Comparison of ENCODE assay signal across 15 cellular contexts in genomic region chr15:25054329-25054728, GRCh38.
DNase-seq lines count a peak whose midpoint lies in the region; ATAC-seq and TF ChIP-seq lines count a peak whose summit lies in the region.
"Had no signal": no experiment of that assay in that cellular context is flagged by ENCODE, and none has a peak within 500 bp of the region (broad histone marks: within the 10 kb centered on the region; RNA-seq: fewer than 3 reads in every experiment).

No MANE protein-coding gene starts in this region.

- peaks cover 1% of the 10 kb centered on the region for H3K4me1 Mint-ChIP-seq in glutamatergic neuron (ENCODE audit: low read depth, unreplicated experiment)

- H3K9ac ChIP-seq in BLaER1 treated with 17β-estradiol and CSF1 and Interleukin-3, amounts not matched to agents 10 nM and 100 nM = no peak overlapping the region

- peak overlapping the region in 6 of 10 experiments; percentile 33 to 51 (median 38); a peak in 9 of 20 replicates for H3K4me3 ChIP-seq in BLaER1 treated with 17β-estradiol and CSF1 and Interleukin-3, amounts not matched to agents 10 nM and 100 nM
- H3K4me3 ChIP-seq in spleen (peak overlapping the region in 1 of 8 donors; percentile 42), osteoblast (ENCODE audit: insufficient read depth, low read length) (no peak overlapping the region)

- no peaks in the 10 kb centered on the region for H3K27me3 ChIP-seq in BLaER1 treated with 17β-estradiol and CSF1 and Interleukin-3, amounts not matched to agents 10 nM and 100 nM
- H3K27me3 ChIP-seq in spleen (replicated peaks in 1 of 7) (no peaks in the 10 kb centered on the region), osteoblast (ENCODE audit: insufficient read depth, low read length) (no peaks in the 10 kb centered on the region)
- H3K27me3 ChIP-seq: BE2C had no signal

- no peaks in the 10 kb centered on the region for H3K4me1 ChIP-seq in BLaER1 treated with 17β-estradiol and CSF1 and Interleukin-3, amounts not matched to agents 10 nM and 100 nM
- no peaks in the 10 kb centered on the region for H3K4me1 ChIP-seq in spleen
- H3K4me1 ChIP-seq in osteoblast (ENCODE audit: insufficient read depth, low read length) = no peaks in the 10 kb centered on the region
- H3K4me1 ChIP-seq: BE2C had no signal

- TF ChIP-seq POLR2A in spleen (IDR thresholded peaks at IDR 0.05) = no peak

- no peak for ATAC-seq in GM18873 (IDR thresholded peaks at IDR 0.05; ENCODE audit: low FRiP score, unreplicated experiment)

- no peak overlapping the region for H3K4me2 ChIP-seq in BLaER1 treated with 17β-estradiol and CSF1 and Interleukin-3, amounts not matched to agents 10 nM and 100 nM
- H3K4me2 ChIP-seq in osteoblast (ENCODE audit: insufficient read depth, low read length) = no peak overlapping the region

- H2AFZ ChIP-seq in osteoblast (ENCODE audit: low read length) = no peak overlapping the region

- no peak overlapping the region for H3K4me3 Mint-ChIP-seq in glutamatergic neuron (ENCODE audit: unreplicated experiment)

- intact Hi-C loops in spleen (cut with DNase I; ENCODE audit: low total_unique reads) = no loop called here

- peak overlapping the region; percentile 43 for H3K27ac Mint-ChIP-seq in glutamatergic neuron (ENCODE audit: unreplicated experiment)

- TF ChIP-seq CTCF in glutamatergic neuron (IDR thresholded peaks at IDR 0.05; ENCODE audit: partially characterized antibody, unreplicated experiment) (no peak), spleen (IDR thresholded peaks at IDR 0.05 in 8 of 11, conservative IDR thresholded peaks at IDR 0.05 in 3 of 11) (no peak), osteoblast (IDR thresholded peaks at IDR 0.05; ENCODE audit: extremely low read depth, low read depth, low read length) (no peak)

- peaks cover 95% of the 10 kb centered on the region for H3K36me3 Mint-ChIP-seq in glutamatergic neuron (ENCODE audit: unreplicated experiment)

- no peak overlapping the region for H3K27ac ChIP-seq in BLaER1 treated with 17β-estradiol and CSF1 and Interleukin-3, amounts not matched to agents 10 nM and 100 nM
- H3K27ac ChIP-seq in spleen = no peak overlapping the region
- no peak overlapping the region for H3K27ac ChIP-seq in osteoblast (ENCODE audit: low read depth, low read length)

- peak; percentile 5 for DNase-seq in activated CD8-positive, alpha-beta memory T cell treated with anti-CD3 and anti-CD28 coated beads, Interleukin-2, amount 50 U/mL, for 4 hours
- no peak for DNase-seq in glutamatergic neuron
- DNase-seq in spleen = peak; percentile 28
- DNase-seq in osteoblast (ENCODE audit: insufficient read length, low spot score, missing footprints) = no peak
- DNase-seq in AML-193 (lab: John Stamatoyannopoulos, UW) = no peak
- DNase-seq: BE2C, DMS 273 treated with DMSO at 0.1 percent for 48 hours, HCEC 1CT, NCI-H187 treated with DMSO at 0.1 percent for 48 hours, NCI-H446, NCI-H748 treated with DMSO at 0.1 percent for 48 hours, SHP77 had no signal

- 92 to 97% (median 94%) methylated on average over 8 of the region's 8 CpGs for WGBS in spleen, 5 donors

- peaks cover 56% of the 10 kb centered on the region for H3K27me3 Mint-ChIP-seq in glutamatergic neuron (ENCODE audit: unreplicated experiment)
- H3K27me3 Mint-ChIP-seq: IgD-negative memory B cell had no signal

- peaks cover 99 to 100% (median 100%) of the 10 kb centered on the region in 11 experiments for H3K36me3 ChIP-seq in BLaER1 treated with 17β-estradiol and CSF1 and Interleukin-3, amounts not matched to agents 10 nM and 100 nM
- H3K36me3 ChIP-seq in spleen (peaks cover 2 to 100% (median 89%) of the 10 kb centered on the region in 6 donors), osteoblast (ENCODE audit: insufficient read depth, low read length) (peaks cover 61% of the 10 kb centered on the region)

- H3K9me3 Mint-ChIP-seq in glutamatergic neuron (ENCODE audit: unreplicated experiment) = peaks cover 90% of the 10 kb centered on the region

- H3K9me3 ChIP-seq in BLaER1 treated with 17β-estradiol and CSF1 and Interleukin-3, amounts not matched to agents 10 nM and 100 nM (replicated peaks in 1 of 11) = peaks cover 100% of the 10 kb centered on the region in 11 experiments
- H3K9me3 ChIP-seq in spleen = peaks cover 60 to 100% (median 100%) of the 10 kb centered on the region in 8 donors
- H3K9me3 ChIP-seq in osteoblast (ENCODE audit: low read depth, low read length) = peaks cover 91% of the 10 kb centered on the region

- no peaks in the 10 kb centered on the region for H3K79me2 ChIP-seq in osteoblast (ENCODE audit: insufficient read depth, low read length)

- no peaks in the 10 kb centered on the region for H4K20me1 ChIP-seq in BLaER1 treated with 17β-estradiol and CSF1 and Interleukin-3, amounts not matched to agents 10 nM and 100 nM
- no peaks in the 10 kb centered on the region for H4K20me1 ChIP-seq in osteoblast (ENCODE audit: insufficient read depth, low read length)

Comparison
In these comparisons a context has a peak if more than half of its experiments do, and no peak if none do; other contexts are left out.
1. DNase-seq: peak in activated CD8-positive, alpha-beta memory T cell treated with anti-CD3 and anti-CD28 coated beads, Interleukin-2, amount 50 U/mL, for 4 hours (single experiment) and spleen (single experiment); none in glutamatergic neuron (single experiment), osteoblast (single experiment) and AML-193 (0 of 2).